ENCODE assay signal across 9 cellular contexts in the genomic region with DNA sequence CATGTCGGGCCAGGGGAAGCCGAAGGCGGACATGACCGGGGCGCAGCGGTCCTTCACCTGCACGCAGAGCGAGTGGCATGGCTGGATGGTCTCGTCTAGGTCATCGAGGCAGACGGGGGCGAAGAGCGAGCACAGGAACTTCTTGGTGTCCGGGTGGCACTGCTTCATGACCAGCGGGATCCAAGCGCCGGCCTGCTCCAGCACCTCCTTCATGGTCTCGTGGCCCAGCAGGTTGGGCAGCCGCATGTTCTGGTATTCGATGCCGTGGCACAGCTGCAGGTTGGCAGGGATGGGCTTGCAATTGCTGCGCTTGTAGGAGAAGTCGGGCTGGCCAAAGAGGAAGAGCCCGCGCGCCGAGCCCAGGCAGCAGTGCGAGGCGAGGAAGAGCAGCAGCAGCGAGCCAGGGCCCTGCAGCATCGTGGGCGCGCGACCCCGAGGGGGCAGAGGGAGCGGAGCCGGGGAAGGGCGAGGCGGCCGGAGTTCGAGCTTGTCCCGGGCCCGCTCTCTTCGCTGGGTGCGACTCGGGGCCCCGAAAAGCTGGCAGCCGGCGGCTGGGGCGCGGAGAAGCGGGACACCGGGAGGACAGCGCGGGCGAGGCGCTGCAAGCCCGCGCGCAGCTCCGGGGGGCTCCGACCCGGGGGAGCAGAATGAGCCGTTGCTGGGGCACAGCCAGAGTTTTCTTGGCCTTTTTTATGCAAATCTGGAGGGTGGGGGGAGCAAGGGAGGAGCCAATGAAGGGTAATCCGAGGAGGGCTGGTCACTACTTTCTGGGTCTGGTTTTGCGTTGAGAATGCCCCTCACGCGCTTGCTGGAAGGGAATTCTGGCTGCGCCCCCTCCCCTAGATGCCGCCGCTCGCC. TPM values are rescaled to one million over a fixed set of nuclear protein-coding genes. Genes with fewer than 3 reads are reported as not detected.
DNase-seq lines count a peak whose midpoint lies in the region; ATAC-seq and FAIRE-seq lines count a peak whose summit lies in the region.
"Had no signal": no experiment of that assay in that cellular context is flagged by ENCODE, and none has a peak within 500 bp of the region (broad histone marks: within the 10 kb centered on the region; RNA-seq: fewer than 3 reads in every experiment).

A gene with protein sequence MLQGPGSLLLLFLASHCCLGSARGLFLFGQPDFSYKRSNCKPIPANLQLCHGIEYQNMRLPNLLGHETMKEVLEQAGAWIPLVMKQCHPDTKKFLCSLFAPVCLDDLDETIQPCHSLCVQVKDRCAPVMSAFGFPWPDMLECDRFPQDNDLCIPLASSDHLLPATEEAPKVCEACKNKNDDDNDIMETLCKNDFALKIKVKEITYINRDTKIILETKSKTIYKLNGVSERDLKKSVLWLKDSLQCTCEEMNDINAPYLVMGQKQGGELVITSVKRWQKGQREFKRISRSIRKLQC (minus strand): TSS at position 665 of the 858 bp plus-strand sequence. CDS start 248 bp downstream, at position 417.

- H3K27ac Mint-ChIP-seq in stimulated activated naive CD8-positive, alpha-beta T cell treated with anti-CD3 and anti-CD28 coated beads, Interleukin-15, Interleukin-2, amounts not matched to agents 100 ng/mL and 50 ng/mL, for 24 hours: no peak within 1 kb of the TSS

- no peaks in the 10 kb centered on the region for H3K9me3 Mint-ChIP-seq in stimulated activated naive CD8-positive, alpha-beta T cell treated with anti-CD3 and anti-CD28 coated beads, Interleukin-15, Interleukin-2, amounts not matched to agents 100 ng/mL and 50 ng/mL, for 24 hours

- ATAC-seq in left lobe of liver: peak; percentile 9
- no peak for ATAC-seq in activated CD4-positive, CD25-positive, alpha-beta regulatory T cell treated with anti-CD3 and anti-CD28 coated beads, Interleukin-2, amount 50 U/mL, for 24 hours

- H3K4me1 Mint-ChIP-seq in stimulated activated naive CD8-positive, alpha-beta T cell treated with anti-CD3 and anti-CD28 coated beads, Interleukin-15, Interleukin-2, amounts not matched to agents 100 ng/mL and 50 ng/mL, for 24 hours (ENCODE audit: low read depth): peaks cover 43% of the 10 kb centered on the region

- peak; percentile 40 for DNase-seq in NCI-H748 (lab: John Stamatoyannopoulos, UW; ENCODE audit: unreplicated experiment)
- no peak for DNase-seq in NCI-H748 treated with DMSO at 0.1 percent for 48 hours (lab: John Stamatoyannopoulos, UW)
- DNase-seq in astrocyte of the hippocampus (ENCODE audit: low read depth, low spot score): peak; percentile 82
- no peak for DNase-seq in left lobe of liver (ENCODE audit: low spot score)
- no peak for DNase-seq in NCI-H2029 (lab: John Stamatoyannopoulos, UW)
- no peak for DNase-seq in RCC 7860 (ENCODE audit: low spot score)
- DNase-seq: T-helper 9 cell had no signal

- H3K4me3 Mint-ChIP-seq in stimulated activated naive CD8-positive, alpha-beta T cell treated with anti-CD3 and anti-CD28 coated beads, Interleukin-15, Interleukin-2, amounts not matched to agents 100 ng/mL and 50 ng/mL, for 24 hours: peak within 1 kb of the TSS; percentile 63

- no peaks in the 10 kb centered on the region for H3K36me3 Mint-ChIP-seq in stimulated activated naive CD8-positive, alpha-beta T cell treated with anti-CD3 and anti-CD28 coated beads, Interleukin-15, Interleukin-2, amounts not matched to agents 100 ng/mL and 50 ng/mL, for 24 hours (ENCODE audit: low read depth)

- H3K27me3 Mint-ChIP-seq in stimulated activated naive CD8-positive, alpha-beta T cell treated with anti-CD3 and anti-CD28 coated beads, Interleukin-15, Interleukin-2, amounts not matched to agents 100 ng/mL and 50 ng/mL, for 24 hours: peaks cover 86% of the 10 kb centered on the region

- no peak for FAIRE-seq in RCC 7860 (lab: Jason Lieb, UNC)

RNA-seq across cellular contexts. Expression of the gene that starts here (rescaled TPM):
- total RNA-seq in left lobe of liver: 0.55 TPM

Comparison
In these comparisons a context has a peak if more than half of its experiments do, and no peak if none do; other contexts are left out.
1. DNase-seq: peak in NCI-H748 (single experiment) and astrocyte of the hippocampus (single experiment); none in NCI-H748 treated with DMSO at 0.1 percent for 48 hours (single experiment), left lobe of liver (single experiment), NCI-H2029 (single experiment) and RCC 7860 (single experiment).
2. Peak in ATAC-seq in left lobe of liver; RNA of the gene not detected or under 1 TPM.